ENCODE assay signal across 8 cellular contexts in genomic region chr11:10857604-10858504, GRCh38. TPM values are rescaled to one million over a fixed set of nuclear protein-coding genes. Genes with fewer than 3 reads are reported as not detected.
DNase-seq lines count a peak whose midpoint lies in the region; ATAC-seq, FAIRE-seq and TF ChIP-seq lines count a peak whose summit lies in the region.

Gene ZBED5 (minus strand): TSS chr11:10858053. CDS start chr11:10854945, 3,108 bp downstream.

- no peaks in the 10 kb centered on the region for H3K9me3 ChIP-seq in keratinocyte (ENCODE audit: control insufficient read depth, low read depth, low read length)

- H4K20me1 ChIP-seq in keratinocyte (ENCODE audit: control insufficient read depth, extremely low read depth, insufficient read depth, low read length), result no peaks in the 10 kb centered on the region

- TF ChIP-seq CTCF in keratinocyte (optimal IDR thresholded peaks at IDR 0.05 in 1 of 3, IDR thresholded peaks at IDR 0.05 in 1 of 3, conservative IDR thresholded peaks at IDR 0.05 in 1 of 3; ENCODE audit: extremely low read depth in 1 of 3, insufficient read depth in 2 of 3, low read length in 3 of 3), result no peak

- no peaks in the 10 kb centered on the region for H3K27me3 ChIP-seq in keratinocyte (ENCODE audit: control insufficient read depth, extremely low read depth, insufficient read depth, low read length)

- FAIRE-seq in keratinocyte (lab: Jason Lieb, UNC), result no peak

- peak; percentile 93 for ATAC-seq in GM19043 (IDR thresholded peaks at IDR 0.05; ENCODE audit: low read depth, unreplicated experiment)
- ATAC-seq in HG03378 (IDR thresholded peaks at IDR 0.05; ENCODE audit: unreplicated experiment), result peak; percentile 90

- peak within 1 kb of the TSS; percentile 97 for H3K4me2 ChIP-seq in keratinocyte (ENCODE audit: control insufficient read depth, extremely low read depth, insufficient read depth, low read depth, low read length)

- peak; percentile 95 for DNase-seq in AG20443 (ENCODE audit: low spot score)
- DNase-seq in NCI-H460 (ENCODE audit: extremely low read depth, low read depth), result peak; percentile 93
- DNase-seq in activated CD4-positive, CD25-positive, alpha-beta regulatory T cell treated with anti-CD3 and anti-CD28 coated beads, Interleukin-2, amount 50 U/mL, for 72 hours, result peak; percentile 94
- peak; percentile 61 to 93 for DNase-seq in cerebellar nuclear complex (lab: John Stamatoyannopoulos, UW)
- DNase-seq in keratinocyte (ENCODE audit: low read depth, low spot score), result peak; percentile 79
- peak; percentile 90 to 94 for DNase-seq in stimulated activated CD4-positive, alpha-beta T cell treated with anti-CD3 and anti-CD28 coated beads, Interleukin-15, amount 100 ng/mL, for 1 hour (ENCODE audit: low read depth in 1 of 2, low spot score in 1 of 2)

- H3K4me3 ChIP-seq in keratinocyte (ENCODE audit: control insufficient read depth in 2 of 3, extremely low read depth in 1 of 3, insufficient read depth in 2 of 3, low read depth in 1 of 3, low read length in 3 of 3), result peak within 1 kb of the TSS; percentile 78 to 87 (median 83)

- no peaks in the 10 kb centered on the region for H3K9me1 ChIP-seq in keratinocyte (ENCODE audit: control insufficient read depth, extremely low read depth, insufficient read depth, low read length)

- peak within 1 kb of the TSS; percentile 93 for H3K27ac ChIP-seq in keratinocyte (ENCODE audit: control insufficient read depth, insufficient read depth, low read length)

- peak within 1 kb of the TSS; percentile 93 for H3K9ac ChIP-seq in keratinocyte (ENCODE audit: control insufficient read depth, extremely low read depth, insufficient read depth, low read length)

- H3K79me2 ChIP-seq in keratinocyte (ENCODE audit: control insufficient read depth, insufficient read depth, low read length), result peaks cover 45% of the 10 kb centered on the region

- peaks cover 6% of the 10 kb centered on the region for H3K4me1 ChIP-seq in keratinocyte (ENCODE audit: control insufficient read depth, extremely low read depth, insufficient read depth, low read length)

- dilution Hi-C loops in keratinocyte (cut with MboI; ENCODE audit: extremely low pct_ligation_motif_present, low sequenced_read_pairs), result no loop called here

- peaks cover 11 to 13% of the 10 kb centered on the region in 2 experiments for H3K36me3 ChIP-seq in keratinocyte (ENCODE audit: control insufficient read depth in 2 of 2, extremely low read depth in 1 of 2, insufficient read depth in 2 of 2, low read length in 2 of 2)

- peak within 1 kb of the TSS; percentile 94 for H2AFZ ChIP-seq in keratinocyte (ENCODE audit: control insufficient read depth, low read length)

RNA-seq across cellular contexts. Expression of gene ZBED5, which starts in this region (rescaled TPM):
- 24.2 and 27.5 TPM in 2 replicates for total RNA-seq in NCI-H460 (2014; rRNA removed; shearing (Covaris generic))
- 24.2 and 30.1 TPM in 2 replicates for polyA plus RNA-seq in NCI-H460 (2014; cell fraction: nucleus; rRNA removed)
- polyA plus RNA-seq in keratinocyte, result 33.0 to 85.0 TPM (median 75.1 TPM) in 3 replicates
- 10.8 TPM for polyA plus RNA-seq in keratinocyte (2011; ENCODE audit: low read depth)
- polyA plus RNA-seq in keratinocyte (2011; cell fraction: cytosol; rRNA removed), result 18.9 and 48.6 TPM in 2 replicates
- polyA plus RNA-seq in keratinocyte (2011; cell fraction: nucleus; rRNA removed), result 101 and 129 TPM in 2 replicates
- polyA plus RNA-seq in keratinocyte (2012; ENCODE audit: low replicate concordance), result 19.3 and 20.8 TPM in 2 replicates
- polyA minus RNA-seq in keratinocyte, result 100 to 141 TPM (median 115 TPM) in 3 replicates
- polyA minus RNA-seq in keratinocyte (2011; cell fraction: cytosol; rRNA and poly(A)+ RNA removed), result 22.6 TPM
- 68.4 and 106 TPM in 2 replicates for polyA minus RNA-seq in keratinocyte (2011; cell fraction: nucleus; rRNA and poly(A)+ RNA removed)

Comparison
In these comparisons a context has a peak if more than half of its experiments do, and no peak if none do; other contexts are left out.
1. Peak in every context shown above with its lines: DNase-seq, ATAC-seq, H3K4me3 ChIP-seq and H3K27ac ChIP-seq.